8 cellular contexts compared by ENCODE assay signal in the genomic region with DNA sequence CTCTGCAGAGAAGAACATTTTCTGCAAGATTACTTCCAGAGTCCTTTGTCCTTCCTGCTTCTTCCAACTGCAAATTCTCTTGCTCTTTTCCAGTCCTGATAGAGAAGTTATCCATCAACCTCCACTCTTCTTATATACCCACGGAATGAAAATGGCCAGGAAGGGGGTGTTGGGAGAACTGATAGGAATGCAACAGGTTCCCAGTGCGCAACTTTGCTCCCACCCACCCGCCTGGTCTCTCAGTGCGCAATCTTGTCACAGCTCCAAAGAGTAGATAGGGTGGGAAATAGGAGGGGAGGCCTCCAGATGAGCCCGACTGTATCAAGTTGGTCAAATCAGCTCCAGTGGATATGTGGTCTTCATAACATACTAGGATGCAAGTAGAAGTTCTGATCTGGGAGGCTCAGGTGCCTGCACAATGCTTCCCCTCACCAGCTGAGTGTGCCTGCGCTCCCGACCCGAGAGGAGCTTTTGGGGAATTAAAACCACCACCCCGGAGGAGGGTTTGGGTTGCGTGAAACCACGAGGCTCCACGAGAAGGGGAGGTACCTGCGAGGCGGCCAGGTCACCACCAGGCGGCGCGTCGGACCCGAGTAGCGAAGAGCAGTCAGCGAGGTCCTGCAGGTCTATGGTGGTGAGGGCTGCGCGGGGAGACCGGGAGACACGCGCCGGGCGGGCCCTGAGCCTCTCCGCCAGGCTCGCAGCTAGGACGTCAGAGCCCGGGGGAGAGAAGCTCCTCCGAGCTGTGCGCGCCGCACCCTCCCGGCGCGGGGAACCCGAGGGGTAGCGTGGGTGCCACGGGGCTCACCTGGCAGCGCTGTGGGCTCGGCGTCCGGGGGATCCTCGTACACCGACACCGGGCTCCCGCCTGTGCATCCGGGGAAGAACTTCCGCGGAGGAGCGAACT. TPM values are rescaled to one million over a fixed set of nuclear protein-coding genes. Genes with fewer than 3 reads are reported as not detected.
DNase-seq lines count a peak whose midpoint lies in the region; FAIRE-seq and TF ChIP-seq lines count a peak whose summit lies in the region.

No MANE protein-coding gene starts in this region.

- H3K9me3 Mint-ChIP-seq in immature natural killer cell: peaks cover 0 to 2% (median 0%) of the 10 kb centered on the region in 6 donors

- FAIRE-seq in G401.6 (lab: Jason Lieb, UNC) (peak; percentile 83), H54 (lab: Jason Lieb, UNC) (no peak)

- peak overlapping the region; percentile 34 for H3K4me3 ChIP-seq in astrocyte of the cerebellum (ENCODE audit: low read depth, low read length)

- peaks cover 30 to 36% of the 10 kb centered on the region in 2 donors for H3K4me1 Mint-ChIP-seq in immature natural killer cell

- H3K27ac Mint-ChIP-seq in immature natural killer cell: no peak overlapping the region

- TF ChIP-seq POLR2A in H54 (IDR thresholded peaks at IDR 0.05; ENCODE audit: low read depth, low read length): no peak; the same call in 1 of the 2 replicates

- in situ Hi-C loops in SK-MEL-5 (cut with HindIII; ENCODE audit: low pct_unique_long_range_greater_than_20kb, low sequenced_read_pairs) (no loop called here), astrocyte of the cerebellum (cut with HindIII; ENCODE audit: low sequenced_read_pairs) (no loop called here)

- TF ChIP-seq CTCF in astrocyte of the cerebellum (IDR thresholded peaks at IDR 0.05; ENCODE audit: low read depth, low read length, missing control alignments): peak; percentile 65

- H3K36me3 Mint-ChIP-seq in immature natural killer cell: peaks cover 0 to under 1% (median 0%) of the 10 kb centered on the region in 3 donors

- DNase-seq in H54 (ENCODE audit: insufficient read length, low spot score) (peak; percentile 89), M059J (ENCODE audit: low read depth) (peak; percentile 25), SK-MEL-5 (ENCODE audit: low read depth, low spot score) (peak; percentile 88), astrocyte of the cerebellum (ENCODE audit: low read depth) (no peak), immature natural killer cell (peak in 1 of 3 donors; percentile 16), AML-193 (lab: John Stamatoyannopoulos, UW) (no peak)
- peak; percentile 67 for DNase-seq in stimulated activated CD4-positive, alpha-beta T cell treated with anti-CD3 and anti-CD28 coated beads, Interleukin-4, amount 100 ng/mL, for 24 hours

- H3K4me3 Mint-ChIP-seq in immature natural killer cell: peak overlapping the region; percentile 57 to 74 (median 66)

- peaks cover 31 to 65% (median 58%) of the 10 kb centered on the region in 3 donors for H3K27me3 Mint-ChIP-seq in immature natural killer cell (ENCODE audit: low read depth in 3 of 3)

RNA-seq across cellular contexts. Expression of gene MCIDAS, which starts 0.8 kb away (rescaled TPM):
- 0.59 TPM in 1 of 2 replicates, not detected in the other for total RNA-seq in M059J (2014; rRNA removed; shearing (Covaris generic))
- 3.5 and 4.2 TPM in 2 replicates for total RNA-seq in SK-MEL-5 (2014; rRNA removed; shearing (Covaris generic))
- polyA plus RNA-seq in SK-MEL-5 (2015; cell fraction: cytosol; rRNA removed): 6.1 and 7.0 TPM in 2 replicates
- polyA plus RNA-seq in SK-MEL-5 (2015; cell fraction: nucleus; rRNA removed): 23.3 and 42.2 TPM in 2 replicates
- polyA plus RNA-seq in immature natural killer cell: not detected

RNA-seq across cellular contexts. Expression of gene CCNO, which starts 7.1 kb away (rescaled TPM):
- total RNA-seq in M059J (2014; rRNA removed; shearing (Covaris generic)): 5.1 and 5.5 TPM in 2 replicates
- total RNA-seq in SK-MEL-5 (2014; rRNA removed; shearing (Covaris generic)): 0.19 and 0.24 TPM in 2 replicates
- polyA plus RNA-seq in SK-MEL-5 (2015; cell fraction: cytosol; rRNA removed): 0.42 and 1.3 TPM in 2 replicates
- 1.3 and 2.9 TPM in 2 replicates for polyA plus RNA-seq in SK-MEL-5 (2015; cell fraction: nucleus; rRNA removed)
- polyA plus RNA-seq in immature natural killer cell: not detected

RNA-seq across cellular contexts. Expression of gene CDC20B, which starts 53.3 kb away (rescaled TPM):
- not detected in 2 replicates for total RNA-seq in M059J (2014; rRNA removed; shearing (Covaris generic))
- total RNA-seq in SK-MEL-5 (2014; rRNA removed; shearing (Covaris generic)): 0.21 and 0.35 TPM in 2 replicates
- 0.02 and 0.09 TPM in 2 replicates for polyA plus RNA-seq in SK-MEL-5 (2015; cell fraction: cytosol; rRNA removed)
- 0.74 and 1.0 TPM in 2 replicates for polyA plus RNA-seq in SK-MEL-5 (2015; cell fraction: nucleus; rRNA removed)
- not detected for polyA plus RNA-seq in immature natural killer cell

Comparison
In these comparisons a context has a peak if more than half of its experiments do, and no peak if none do; other contexts are left out.
1. DNase-seq: peak in H54 (single experiment), M059J (single experiment), SK-MEL-5 (single experiment) and stimulated activated CD4-positive, alpha-beta T cell treated with anti-CD3 and anti-CD28 coated beads, Interleukin-4, amount 100 ng/mL, for 24 hours (single experiment); none in astrocyte of the cerebellum (single experiment) and AML-193 (0 of 2).